In genomic region chr19:48970923-48971395, GRCh38 we compare ENCODE assay signal across 8 cellular contexts. TPM values are rescaled to one million over a fixed set of nuclear protein-coding genes. Genes with fewer than 3 reads are reported as not detected.
A peak's percentile ranks its signal among the peaks of the same experiment; 100 is the strongest.
DNase-seq lines count a peak whose midpoint lies in the region; ATAC-seq, FAIRE-seq and TF ChIP-seq lines count a peak whose summit lies in the region.

No MANE protein-coding gene starts in this region.

- no peaks in the 10 kb centered on the region for H3K9me3 Mint-ChIP-seq in CD4-positive, alpha-beta memory T cell

- no peak for TF ChIP-seq POLR2A in tibial nerve (IDR thresholded peaks at IDR 0.05)

- BruUV-seq in PC-9 (replicated peaks; lab: Mats Ljungman, UMichigan), result no TSS peak

- CTCF ChIA-PET in CD4-positive, alpha-beta memory T cell (lab: Charles Lee; ENCODE audit: partially characterized antibody), result interaction anchor here (0.6 to 5.7 kb wide), 30 partner anchors 9 to 607 kb away, joined by 3 to 71 read pairs (median 4); partner anchors contain the start of genes GYS1, HSD17B14, NUCB1 and RUVBL2
- CTCF ChIA-PET in PC-9 (lab: Charles Lee), result interaction anchor here (0.6 to 1.3 kb wide), 7 partner anchors 22 to 326 kb away, joined by 4 to 11 read pairs (median 5); partner anchors contain the start of genes GYS1 and RUVBL2

- H4K20me1 ChIP-seq in PC-9 (ENCODE audit: insufficient read depth), result peaks cover 16% of the 10 kb centered on the region

- H2AFZ ChIP-seq in PC-9, result no peak overlapping the region

- H3K27ac Mint-ChIP-seq in CD4-positive, alpha-beta memory T cell, result peak overlapping the region in 5 of 7 donors; percentile 27 to 80 (median 64)

- H3K27me3 ChIP-seq in CD4-positive, alpha-beta memory T cell (ENCODE audit: insufficient read depth, low read length), result no peaks in the 10 kb centered on the region
- H3K27me3 ChIP-seq in PC-9 (ENCODE audit: insufficient read depth, low read depth), result no peaks in the 10 kb centered on the region
- no peaks in the 10 kb centered on the region for H3K27me3 ChIP-seq in tibial nerve

- H3K36me3 Mint-ChIP-seq in CD4-positive, alpha-beta memory T cell, result peaks cover 23 to 41% of the 10 kb centered on the region in 2 donors

- peak; percentile 37 for ATAC-seq in omental fat pad (ENCODE audit: low FRiP score)
- ATAC-seq in HG02938 (IDR thresholded peaks at IDR 0.05; ENCODE audit: unreplicated experiment), result no peak

- no peak for FAIRE-seq in HTR-8/SVneo (lab: Jason Lieb, UNC)

- H3K9me2 ChIP-seq in PC-9 (ENCODE audit: insufficient read depth), result no peaks in the 10 kb centered on the region

- peak; percentile 67 to 77 (median 68) for DNase-seq in CD4-positive, alpha-beta memory T cell
- peak; percentile 72 for DNase-seq in HTR-8/SVneo (ENCODE audit: insufficient read length, low spot score)
- peak; percentile 45 to 64 for DNase-seq in PC-9
- DNase-seq in activated T-helper 1 cell treated with Interleukin-2 at 50 U/mL for 16 hours (ENCODE audit: low read depth), result peak; percentile 66
- DNase-seq in fibroblast of pulmonary artery (ENCODE audit: low read depth), result peak; percentile 85
- DNase-seq in omental fat pad (ENCODE audit: low spot score), result peak; percentile 94
- peak; percentile 69 to 85 for DNase-seq in tibial nerve (ENCODE audit: low spot score in 2 of 2)

- H3K4me1 Mint-ChIP-seq in CD4-positive, alpha-beta memory T cell, result peaks cover 8 to 24% (median 17%) of the 10 kb centered on the region in 4 donors

- H3F3A ChIP-seq in PC-9 (ENCODE audit: insufficient read depth, low read depth), result peaks cover 52% of the 10 kb centered on the region

- peaks cover 19% of the 10 kb centered on the region for H3K4me1 ChIP-seq in CD4-positive, alpha-beta memory T cell (ENCODE audit: insufficient read depth, low read length)
- H3K4me1 ChIP-seq in PC-9 (replicated peaks; ENCODE audit: insufficient read depth) (peaks cover 12% of the 10 kb centered on the region), tibial nerve (peaks cover 0 to 42% (median 18%) of the 10 kb centered on the region in 4 donors)

- H3K4me2 ChIP-seq in PC-9, result no peak overlapping the region

- no peak overlapping the region for H3K4me3 ChIP-seq in CD4-positive, alpha-beta memory T cell (ENCODE audit: low read length in 2 of 2)
- H3K4me3 ChIP-seq in PC-9, result no peak overlapping the region
- H3K4me3 ChIP-seq in fibroblast of pulmonary artery (replicated peaks; ENCODE audit: low read depth, low read length), result no peak overlapping the region
- H3K4me3 ChIP-seq in tibial nerve, result no peak overlapping the region

- H3K4me3 Mint-ChIP-seq in CD4-positive, alpha-beta memory T cell, result peak overlapping the region in 1 of 8 donors; percentile 6

- WGBS in tibial nerve, 2 donors, result 15 to 23% methylated on average over 17 to 19 of the region's 19 CpGs

- peaks cover 26% of the 10 kb centered on the region for H3K36me3 ChIP-seq in CD4-positive, alpha-beta memory T cell (ENCODE audit: insufficient read depth, low read length)
- peaks cover 24% of the 10 kb centered on the region for H3K36me3 ChIP-seq in PC-9 (ENCODE audit: low read depth)
- peaks cover 0 to 84% (median 2%) of the 10 kb centered on the region in 3 donors for H3K36me3 ChIP-seq in tibial nerve

- POLR2A ChIA-PET in CD4-positive, alpha-beta memory T cell (lab: Charles Lee; ENCODE audit: partially characterized antibody), result interaction anchor here (0.6 to 1.7 kb wide), 14 partner anchors 9 to 326 kb away, joined by 3 to 12 read pairs (median 4); partner anchors contain the start of genes BAX, CA11, GYS1 and HSD17B14
- POLR2A ChIA-PET in PC-9 (lab: Charles Lee; ENCODE audit: unreplicated experiment), result interaction anchor here (0.6 to 0.7 kb wide), 3 partner anchors 89 to 671 kb away, joined by 3 to 5 read pairs (median 4); partner anchors contain the start of gene SCAF1

- no peaks in the 10 kb centered on the region for H3K9me3 ChIP-seq in CD4-positive, alpha-beta memory T cell (ENCODE audit: control insufficient read depth in 1 of 2, low read length in 2 of 2)
- H3K9me3 ChIP-seq in PC-9 (ENCODE audit: insufficient read depth, low read depth) (no peaks in the 10 kb centered on the region), tibial nerve (no peaks in the 10 kb centered on the region)

- H3K79me2 ChIP-seq in PC-9 (ENCODE audit: low read depth), result peaks cover 19% of the 10 kb centered on the region

- no peak overlapping the region for H3K27ac ChIP-seq in CD4-positive, alpha-beta memory T cell (ENCODE audit: low read depth, low read length)
- H3K27ac ChIP-seq in PC-9 (no peak overlapping the region), tibial nerve (peak overlapping the region in 1 of 4 donors; percentile 59)

- TF ChIP-seq CTCF in PC-9 (conservative IDR thresholded peaks at IDR 0.05) (peak; percentile 97), fibroblast of pulmonary artery (IDR thresholded peaks at IDR 0.05; ENCODE audit: low read length, missing control alignments) (peak; percentile 96), omental fat pad (IDR thresholded peaks at IDR 0.05) (peak in 1 of 3 donors; percentile 82), tibial nerve (IDR thresholded peaks at IDR 0.05) (peak; percentile 87 to 94 (median 89))

- no peaks in the 10 kb centered on the region for H3K27me3 Mint-ChIP-seq in CD4-positive, alpha-beta memory T cell

- intact Hi-C loops in CD4-positive, alpha-beta memory T cell (cut with micrococcal nuclease), result loop anchor here (1.0 kb wide), 3 partner anchors 136 to 183 kb away; no protein-coding TSS in a partner anchor
- intact Hi-C loops in PC-9 (cut with micrococcal nuclease; ENCODE audit: unreplicated experiment), result loop anchor here (1.0 kb wide), 1 partner anchor 183 kb away; no protein-coding TSS in a partner anchor

- peak in 1 of 2 donors; percentile 29 for TF ChIP-seq EP300 in tibial nerve (IDR thresholded peaks at IDR 0.05)

RNA-seq across cellular contexts. Expression of gene FTL, which starts 5.8 kb away (rescaled TPM):
- total RNA-seq in CD4-positive, alpha-beta memory T cell, result 1,000 to 10,000 TPM; 1,304 to 1,371 TPM
- 1,000 to 10,000 TPM; 3,537 to 4,474 TPM for polyA plus RNA-seq in CD4-positive, alpha-beta memory T cell
- 3,402 and 3,822 TPM in 2 replicates for total RNA-seq in PC-9 (2021)
- total RNA-seq in omental fat pad, result 1,000 to 10,000 TPM; 6,104 to 9,580 (median 8,850) TPM
- total RNA-seq in tibial nerve, result 1,000 to 10,000 TPM; 5,480 to 8,362 (median 5,857) TPM

RNA-seq across cellular contexts. Expression of gene BAX, which starts 16.3 kb away (rescaled TPM):
- total RNA-seq in CD4-positive, alpha-beta memory T cell, result 100 to 1,000 TPM; 173 to 183 TPM
- polyA plus RNA-seq in CD4-positive, alpha-beta memory T cell, result 10 to 100 TPM; 56.5 to 66.8 TPM
- total RNA-seq in PC-9 (2021), result 140 and 198 TPM in 2 replicates
- total RNA-seq in omental fat pad, result 10 to 100 TPM; 26.4 to 64.2 (median 37.3) TPM
- total RNA-seq in tibial nerve, result 10 to 100 TPM; 31.4 to 61.2 (median 38.4) TPM

RNA-seq across cellular contexts. Expression of gene GYS1, which starts 22.1 kb away (rescaled TPM):
- total RNA-seq in CD4-positive, alpha-beta memory T cell, result 10 to 100 TPM; 56.2 to 56.4 TPM
- 10 to 100 TPM; 30.6 to 31.4 TPM for polyA plus RNA-seq in CD4-positive, alpha-beta memory T cell
- total RNA-seq in PC-9 (2021), result 47.5 and 54.2 TPM in 2 replicates
- total RNA-seq in omental fat pad, result 10 to 100 TPM; 34.3 to 41.0 (median 38.8) TPM
- total RNA-seq in tibial nerve, result 10 to 100 TPM; 28.8 to 42.0 (median 31.0) TPM

RNA-seq across cellular contexts. Expression of gene RUVBL2, which starts 22.7 kb away (rescaled TPM):
- 10 to 100 TPM; 27.9 to 28.5 TPM for total RNA-seq in CD4-positive, alpha-beta memory T cell
- 10 to 100 TPM; 48.6 to 51.9 TPM for polyA plus RNA-seq in CD4-positive, alpha-beta memory T cell
- 175 and 179 TPM in 2 replicates for total RNA-seq in PC-9 (2021)
- total RNA-seq in omental fat pad, result 10 to 100 TPM; 66.3 to 83.9 (median 72.4) TPM
- total RNA-seq in tibial nerve, result 100 to 1,000 TPM in 1 of 4 donors, 10 to 100 TPM in 3; 69.2 to 120 (median 78.5) TPM

RNA-seq across cellular contexts. Expression of gene DHDH, which starts 37.5 kb away (rescaled TPM):
- 1 to 10 TPM; 1.2 to 1.6 TPM for total RNA-seq in CD4-positive, alpha-beta memory T cell
- 1 to 10 TPM in 1 of 2 donors, under 1 TPM in 1; 0.60 to 1.2 TPM for polyA plus RNA-seq in CD4-positive, alpha-beta memory T cell
- total RNA-seq in PC-9 (2021), result 2.0 and 2.4 TPM in 2 replicates
- not detected for total RNA-seq in omental fat pad
- 1 to 10 TPM in 1 of 4 donors, not detected in 3; 1.2 TPM for total RNA-seq in tibial nerve
